Comparison of ENCODE assay signal across 26 cellular contexts in the genomic region with DNA sequence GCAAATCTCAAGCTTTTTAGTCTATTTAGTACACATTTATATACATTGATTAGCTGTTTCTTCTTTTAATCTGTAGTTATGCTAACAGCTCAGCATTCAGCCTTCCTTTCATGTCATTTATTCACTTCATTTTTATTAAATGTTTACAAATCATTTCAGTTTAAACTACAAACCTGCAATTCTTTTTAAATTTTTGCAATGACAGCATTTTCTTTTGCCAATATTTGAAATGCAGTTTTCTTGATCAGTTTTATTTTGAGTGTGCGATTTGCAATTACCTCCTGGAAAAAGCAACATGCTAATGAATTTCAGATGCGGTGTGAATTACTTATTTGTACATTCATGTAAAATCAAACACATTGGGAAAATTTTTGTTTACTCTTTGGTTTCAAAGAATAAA.
"Had no signal": no experiment of that assay in that cellular context is flagged by ENCODE, and none has a peak within 500 bp of the region (broad histone marks: within the 10 kb centered on the region; RNA-seq: fewer than 3 reads in every experiment).

No MANE protein-coding gene starts in this region.

- ATAC-seq: esophagus mucosa, gastrocnemius medialis, heart right ventricle, left cardiac atrium, left lung, left ventricle myocardium superior, lower lobe of right lung, mucosa of descending colon had no signal

- H3K27ac ChIP-seq: coronary artery, dorsolateral prefrontal cortex, epithelial cell of prostate, esophagus squamous epithelium, gastrocnemius medialis, heart right ventricle, left lung, lower lobe of right lung had no signal

- H3K36me3 ChIP-seq: esophagus squamous epithelium, gastrocnemius medialis, heart right ventricle, left lung, lower lobe of right lung had no signal

- DNase-seq: dermis blood vessel endothelial cell; dorsolateral prefrontal cortex; effector CD4-positive, alpha-beta T cell; effector memory CD4-positive, alpha-beta T cell; erythroblast; esophagus squamous epithelium; foreskin fibroblast; foreskin melanocyte; gastrocnemius medialis; glutamatergic neuron; head of caudate nucleus; heart right ventricle; hippocampal formation; left cardiac atrium; left lung; left ventricle myocardium superior; lower lobe of right lung; mesenchymal stem cell; mucosa of descending colon; naive B cell had no signal

- FAIRE-seq: colon, islet of Langerhans, keratinocyte had no signal

- H3K9me3 ChIP-seq: esophagus squamous epithelium, gastrocnemius medialis, heart right ventricle, left lung, lower lobe of right lung, mucosa of descending colon had no signal

- H3K4me3 ChIP-seq: dorsolateral prefrontal cortex, esophagus squamous epithelium, gastrocnemius medialis, heart right ventricle, left lung, lower lobe of right lung, mucosa of descending colon had no signal

- H3K27me3 ChIP-seq: esophagus squamous epithelium, gastrocnemius medialis, left lung had no signal

- H3K4me1 ChIP-seq: esophagus squamous epithelium, gastrocnemius medialis, left lung had no signal
